18 cellular contexts compared by ENCODE assay signal in the genomic region with DNA sequence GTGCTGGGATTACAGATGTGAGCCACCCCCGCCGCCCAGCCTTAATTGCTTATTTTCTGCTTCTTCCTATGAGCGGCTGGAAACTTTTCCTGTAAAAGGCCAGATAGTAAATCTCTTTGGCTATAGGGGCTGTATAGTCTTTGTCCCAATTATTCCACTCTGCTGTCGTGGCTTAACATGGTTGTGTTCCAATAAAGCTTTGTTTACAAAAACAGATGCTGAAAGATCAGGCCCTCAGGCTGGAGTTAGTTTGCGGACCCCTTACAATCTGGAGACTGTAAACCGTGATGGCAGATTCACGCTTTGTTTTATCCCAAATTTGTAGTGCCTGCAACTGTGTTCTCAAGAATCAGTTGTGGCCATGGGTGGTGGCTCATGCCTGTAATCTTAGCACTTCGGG. TPM values are rescaled to one million over a fixed set of nuclear protein-coding genes. Genes with fewer than 3 reads are reported as not detected.
A peak's percentile ranks its signal among the peaks of the same experiment; 100 is the strongest.
DNase-seq lines count a peak whose midpoint lies in the region; ATAC-seq lines count a peak whose summit lies in the region.
"Had no signal": no experiment of that assay in that cellular context is flagged by ENCODE, and none has a peak within 500 bp of the region (broad histone marks: within the 10 kb centered on the region; RNA-seq: fewer than 3 reads in every experiment).

No MANE protein-coding gene starts in this region.

- no peak overlapping the region for H3K4me3 Mint-ChIP-seq in stimulated activated naive B cell treated with anti-CD40 and anti-IgM and Interleukin-4, amounts not matched to agents 10 μg/mL and 1 μg/mL and 100 μg/mL, for 72 hours
- H3K4me3 Mint-ChIP-seq: CD14-positive monocyte had no signal

- H3K36me3 Mint-ChIP-seq in stimulated activated naive B cell treated with anti-CD40 and anti-IgM and Interleukin-4, amounts not matched to agents 10 μg/mL and 1 μg/mL and 100 μg/mL, for 72 hours, result peaks cover 45 to 66% of the 10 kb centered on the region in 2 donors
- H3K36me3 Mint-ChIP-seq: CD4-positive, alpha-beta memory T cell; CD4-positive, CD25-positive, alpha-beta regulatory T cell; CD8-positive, alpha-beta memory T cell had no signal

- peaks cover 29 to 40% of the 10 kb centered on the region in 2 donors for H3K27me3 Mint-ChIP-seq in stimulated activated naive B cell treated with anti-CD40 and anti-IgM and Interleukin-4, amounts not matched to agents 10 μg/mL and 1 μg/mL and 100 μg/mL, for 72 hours

- no peak for ATAC-seq in stimulated activated naive B cell treated with anti-CD40 and anti-IgM and Interleukin-4, amounts not matched to agents 10 μg/mL and 1 μg/mL and 100 μg/mL, for 72 hours (replicated peaks)
- ATAC-seq: GM12878 had no signal

- DNase-seq in epidermal melanocyte (ENCODE audit: insufficient read length, low spot score), result peak; percentile 11
- DNase-seq in posterior vena cava (ENCODE audit: low spot score), result peak; percentile 22
- no peak for DNase-seq in COLO668 (lab: John Stamatoyannopoulos, UW; ENCODE audit: unreplicated experiment)
- no peak for DNase-seq in middle frontal gyrus (ENCODE audit: extremely low spot score, low spot score)
- no peak for DNase-seq in stimulated activated naive B cell treated with anti-CD40 and anti-IgM and Interleukin-4, amounts not matched to agents 10 μg/mL and 1 μg/mL and 100 μg/mL, for 72 hours
- DNase-seq: 8988T; ACHN; BE2C; C1 segment of cervical spinal cord; Caco-2; Calu3; CD4-positive, alpha-beta memory T cell; CD4-positive, CD25-positive, alpha-beta regulatory T cell; CD8-positive, alpha-beta memory T cell; DMS79 treated with DMSO at 0.1 percent for 48 hours; GDM1 had no signal

- intact Hi-C loops in posterior vena cava (cut with DNase I), result no loop called here

- peaks cover 24 to 32% of the 10 kb centered on the region in 2 donors for H3K4me1 Mint-ChIP-seq in stimulated activated naive B cell treated with anti-CD40 and anti-IgM and Interleukin-4, amounts not matched to agents 10 μg/mL and 1 μg/mL and 100 μg/mL, for 72 hours

- no peak overlapping the region for H3K27ac Mint-ChIP-seq in stimulated activated naive B cell treated with anti-CD40 and anti-IgM and Interleukin-4, amounts not matched to agents 10 μg/mL and 1 μg/mL and 100 μg/mL, for 72 hours
- H3K27ac Mint-ChIP-seq: CD14-positive monocyte; CD4-positive, CD25-positive, alpha-beta regulatory T cell; CD8-positive, alpha-beta memory T cell had no signal

- H3K9me3 Mint-ChIP-seq in stimulated activated naive B cell treated with anti-CD40 and anti-IgM and Interleukin-4, amounts not matched to agents 10 μg/mL and 1 μg/mL and 100 μg/mL, for 72 hours, result peaks cover 0 to 2% of the 10 kb centered on the region in 2 donors

RNA-seq across cellular contexts. Expression of a gene that starts 10.7 kb away (rescaled TPM):
- under 1 TPM; 0.83 to 0.90 TPM for total RNA-seq in posterior vena cava

RNA-seq across cellular contexts. Expression of a gene that starts 47.0 kb away (rescaled TPM):
- under 1 TPM; 0.33 to 0.37 TPM for total RNA-seq in posterior vena cava

RNA-seq across cellular contexts. Expression of a gene that starts 57.8 kb away (rescaled TPM):
- 10 to 100 TPM; 65.0 to 82.3 TPM for total RNA-seq in posterior vena cava

Comparison
In these comparisons a context has a peak if more than half of its experiments do, and no peak if none do; other contexts are left out.
1. DNase-seq: peak in epidermal melanocyte (single experiment) and posterior vena cava (single experiment); none in COLO668 (single experiment), middle frontal gyrus (single experiment) and stimulated activated naive B cell treated with anti-CD40 and anti-IgM and Interleukin-4, amounts not matched to agents 10 μg/mL and 1 μg/mL and 100 μg/mL, for 72 hours (single experiment).